ENCODE assay signal across 15 cellular contexts in genomic region chr15:63908281-63908680, GRCh38.
A peak's percentile ranks its signal among the peaks of the same experiment; 100 is the strongest.
DNase-seq lines count a peak whose midpoint lies in the region; ATAC-seq, FAIRE-seq and TF ChIP-seq lines count a peak whose summit lies in the region.
"Had no signal": no experiment of that assay in that cellular context is flagged by ENCODE, and none has a peak within 500 bp of the region (broad histone marks: within the 10 kb centered on the region; RNA-seq: fewer than 3 reads in every experiment).

No MANE protein-coding gene starts in this region.

- H3K79me2 ChIP-seq in GM23248 (ENCODE audit: insufficient read depth) (no peaks in the 10 kb centered on the region), Karpas-422 (ENCODE audit: low read length) (no peaks in the 10 kb centered on the region), K562 (ENCODE audit: control insufficient read depth, insufficient read depth, low read length) (no peaks in the 10 kb centered on the region)

- 0 out of 2 replicates have a peak overlapping the region, but pooled peaks have one; percentile 63 for H3K27ac ChIP-seq in GM23248
- 0 out of 2 replicates have a peak overlapping the region, but pooled peaks have one; percentile 24 for H3K27ac ChIP-seq in Karpas-422 (ENCODE audit: low read length)
- H3K27ac ChIP-seq in K562 (ENCODE audit: extremely low read depth, low read depth, low read length), result no peak overlapping the region; the same call in 2 of the 3 replicates
- peak overlapping the region; percentile 13 for H3K27ac ChIP-seq in skeletal muscle tissue (ENCODE audit: low read depth, low read length)
- H3K27ac ChIP-seq: A549 had no signal

- H4K20me1 ChIP-seq in GM23248 (ENCODE audit: insufficient read depth) (no peaks in the 10 kb centered on the region), Karpas-422 (ENCODE audit: insufficient read depth, low read depth, low read length) (no peaks in the 10 kb centered on the region), K562 (replicated peaks; ENCODE audit: control insufficient read depth, insufficient read depth, low read length) (no peaks in the 10 kb centered on the region)

- no peak for FAIRE-seq in K562 (lab: Jason Lieb, UNC)
- FAIRE-seq: A549, GM18507, H54 had no signal

- H2AFZ ChIP-seq in GM23248 (no peak overlapping the region), Karpas-422 (ENCODE audit: low read length) (no peak overlapping the region), K562 (ENCODE audit: low read depth, low read length) (peak overlapping the region; percentile 78)

- in situ Hi-C loops in GM23248 (cut with MboI), result no loop called here
- in situ Hi-C loops in K562 (cut with MboI), result no loop called here

- H3K36me3 ChIP-seq in GM23248 (ENCODE audit: low read depth), result no peaks in the 10 kb centered on the region
- no peaks in the 10 kb centered on the region for H3K36me3 ChIP-seq in Karpas-422 (ENCODE audit: insufficient read depth, low read length)
- no peaks in the 10 kb centered on the region for H3K36me3 ChIP-seq in K562 (ENCODE audit: control insufficient read depth, insufficient read depth, low read length)
- peaks cover 0 to 3% (median 2%) of the 10 kb centered on the region in 3 donors for H3K36me3 ChIP-seq in skeletal muscle tissue (ENCODE audit: control insufficient read depth in 3 of 3, insufficient read depth in 3 of 3, low read length in 3 of 3)

- CTCF ChIA-PET in K562 (lab: Yijun Ruan, JAX; ENCODE audit: low intra/inter-chr PET ratio), result no interaction called here

- POLR2A ChIA-PET in K562 (lab: Yijun Ruan, JAX), result interaction anchor here (0.5 to 1.3 kb wide), 3 partner anchors 12 to 134 kb away, joined by 3 to 5 read pairs (median 4); no protein-coding TSS in a partner anchor

- peaks cover 8% of the 10 kb centered on the region for H3F3A ChIP-seq in GM23248 (ENCODE audit: insufficient read depth)

- no peak overlapping the region for H3K9ac ChIP-seq in GM23248
- H3K9ac ChIP-seq in Karpas-422 (ENCODE audit: low read length), result no peak overlapping the region
- peak overlapping the region in 1 of 2 experiments; percentile 75; a peak in 2 of 4 replicates for H3K9ac ChIP-seq in K562 (ENCODE audit: insufficient read depth in 1 of 2, low read depth in 2 of 2, low read length in 2 of 2)
- peak overlapping the region in 1 of 3 donors; percentile 33 for H3K9ac ChIP-seq in skeletal muscle tissue (ENCODE audit: low read depth in 1 of 3, low read length in 3 of 3)

- TF ChIP-seq CTCF in K562 (IDR thresholded peaks at IDR 0.05 in 2 of 3, conservative IDR thresholded peaks at IDR 0.05 in 1 of 3; ENCODE audit: insufficient read depth in 2 of 3, low read depth in 1 of 3, low read length in 3 of 3), result no peak

- ATAC-seq in K562, result peak; percentile 44
- ATAC-seq in GM18498 (IDR thresholded peaks at IDR 0.05; ENCODE audit: unreplicated experiment), result no peak
- ATAC-seq: A549, HCT116 had no signal

- TF ChIP-seq POLR2A in K562 (conservative IDR thresholded peaks at IDR 0.05), result no peak

- 78 to 85% methylated on average over 7 of the region's 7 CpGs for WGBS in GM23248 (ENCODE audit: low coverage in 1 of 2, low lambda C conversion rate in 2 of 2, missing lambda C conversion rate in 2 of 2), 2 experiments
- 62% methylated on average over 5 of the region's 7 CpGs for WGBS in K562 (ENCODE audit: insufficient coverage, low coverage, missing lambda C conversion rate)

- H3K9me3 ChIP-seq in GM23248 (ENCODE audit: low read depth), result no peaks in the 10 kb centered on the region
- no peaks in the 10 kb centered on the region for H3K9me3 ChIP-seq in Karpas-422 (ENCODE audit: low read length)
- no peaks in the 10 kb centered on the region for H3K9me3 ChIP-seq in K562 (replicated peaks; ENCODE audit: control insufficient read depth, insufficient read depth, low read depth, low read length)
- no peaks in the 10 kb centered on the region for H3K9me3 ChIP-seq in skeletal muscle tissue (ENCODE audit: control insufficient read depth in 3 of 3, low read length in 3 of 3)
- H3K9me3 ChIP-seq: A549, Caco-2 had no signal

- H3K4me1 ChIP-seq in GM23248 (ENCODE audit: insufficient read depth) (peaks cover 22% of the 10 kb centered on the region), Karpas-422 (ENCODE audit: low read length) (peaks cover 48% of the 10 kb centered on the region), K562 (replicated peaks in 1 of 2; ENCODE audit: control insufficient read depth in 2 of 2, insufficient read depth in 2 of 2, low read length in 2 of 2) (peaks cover 18 to 29% of the 10 kb centered on the region in 2 experiments), skeletal muscle tissue (ENCODE audit: control insufficient read depth in 3 of 3, insufficient read depth in 3 of 3, low read length in 3 of 3) (peaks cover 52 to 57% (median 56%) of the 10 kb centered on the region in 3 donors)
- H3K4me1 ChIP-seq: Caco-2 had no signal

- no peak for TF ChIP-seq EP300 in K562 (IDR thresholded peaks at IDR 0.05; ENCODE audit: low read length)

- no peak overlapping the region for H3K4me3 ChIP-seq in GM23248
- no peak overlapping the region for H3K4me3 ChIP-seq in Karpas-422 (ENCODE audit: low read length)
- H3K4me3 ChIP-seq in K562, result no peak overlapping the region
- H3K4me3 ChIP-seq in skeletal muscle tissue (ENCODE audit: low read length in 3 of 3), result no peak overlapping the region
- H3K4me3 ChIP-seq: A549 had no signal

- H3K9me2 ChIP-seq in GM23248 (ENCODE audit: insufficient read depth) (no peaks in the 10 kb centered on the region), Karpas-422 (replicated peaks; ENCODE audit: insufficient read depth, low read length) (no peaks in the 10 kb centered on the region)

- H3K9me1 ChIP-seq in K562 (ENCODE audit: control insufficient read depth, insufficient read depth, low read length), result no peaks in the 10 kb centered on the region

- intact Hi-C loops in K562 (cut with micrococcal nuclease), result no loop called here

- TF ChIP-seq RAD21 in K562 (CRISPR knock-in tag; conservative IDR thresholded peaks at IDR 0.05 in 1 of 2, IDR thresholded peaks at IDR 0.05 in 1 of 2), result no peak

- DNase-seq in GM23248 (no peak), Karpas-422 (no peak), K562 (ENCODE audit: extremely low read depth in 1 of 4, low spot score in 3 of 4) (no peak), AG08396 (ENCODE audit: low spot score) (no peak), SHP77 treated with DMSO at 0.1 percent for 48 hours (lab: John Stamatoyannopoulos, UW) (no peak)
- no peak for DNase-seq in activated CD8-positive, alpha-beta memory T cell treated with anti-CD3 and anti-CD28 coated beads, Interleukin-2, amount 50 U/mL, for 4 hours
- DNase-seq: Caco-2; CD8-positive, alpha-beta memory T cell; DMS53 had no signal

- H3K4me2 ChIP-seq in GM23248 (ENCODE audit: unreplicated experiment) (no peak overlapping the region), Karpas-422 (ENCODE audit: low read depth, low read length, poor library complexity, severe bottlenecking) (no peak overlapping the region), K562 (ENCODE audit: insufficient read depth, low read length) (no peak overlapping the region)
- H3K4me2 ChIP-seq: A549 had no signal

- no TSS peak for BruUV-seq in K562 (replicated peaks; lab: Mats Ljungman, UMichigan)

- H3K27me3 ChIP-seq in GM23248 (replicated peaks; ENCODE audit: insufficient read depth) (no peaks in the 10 kb centered on the region), Karpas-422 (ENCODE audit: low read length) (no peaks in the 10 kb centered on the region), K562 (ENCODE audit: control insufficient read depth in 2 of 2, insufficient read depth in 2 of 2, low read length in 2 of 2) (no peaks in the 10 kb centered on the region), skeletal muscle tissue (ENCODE audit: control insufficient read depth in 3 of 3, insufficient read depth in 3 of 3, low read length in 3 of 3) (no peaks in the 10 kb centered on the region)

TF ChIP-seq in K562, 482 proteins besides CTCF, POLR2A, EP300 and RAD21:
- TF ChIP-seq E2F3 (CRISPR knock-in tag; IDR thresholded peaks at IDR 0.05), result no peak
